Comparison of ENCODE assay signal across 8 cellular contexts in genomic region chr17:40100669-40101366, GRCh38. TPM values are rescaled to one million over a fixed set of nuclear protein-coding genes. Genes with fewer than 3 reads are reported as not detected.
DNase-seq lines count a peak whose midpoint lies in the region; ATAC-seq, FAIRE-seq and TF ChIP-seq lines count a peak whose summit lies in the region.

No MANE protein-coding gene starts in this region.

- H3K9me2 ChIP-seq in neural cell (ENCODE audit: insufficient read depth, low read length), result no peaks in the 10 kb centered on the region

- no peaks in the 10 kb centered on the region for H3K9me3 ChIP-seq in SJSA1 (replicated peaks)
- H3K9me3 ChIP-seq in neural cell (ENCODE audit: low read length), result no peaks in the 10 kb centered on the region

- ATAC-seq in GM18909 (IDR thresholded peaks at IDR 0.05; ENCODE audit: poor library complexity, unreplicated experiment), result peak; percentile 29
- ATAC-seq in foreskin keratinocyte, result peak; percentile 52
- ATAC-seq in stimulated activated naive CD8-positive, alpha-beta T cell treated with anti-CD3 and anti-CD28 coated beads, Interleukin-15, Interleukin-2, amounts not matched to agents 100 U/mL and 50 U/mL, for 24 hours, result peak; percentile 48

- H3K27me3 ChIP-seq in SJSA1 (replicated peaks) (no peaks in the 10 kb centered on the region), foreskin keratinocyte (no peaks in the 10 kb centered on the region), neural cell (ENCODE audit: insufficient read depth, low read depth, low read length) (no peaks in the 10 kb centered on the region)

- TF ChIP-seq POLR2A in NB4 (IDR thresholded peaks at IDR 0.05; ENCODE audit: extremely low read depth, insufficient read length), result peak; percentile 62

- H3F3A ChIP-seq in neural cell (ENCODE audit: insufficient read depth, low read length, poor library complexity, severe bottlenecking), result no peaks in the 10 kb centered on the region

- no peaks in the 10 kb centered on the region for H3K79me2 ChIP-seq in neural cell (replicated peaks; ENCODE audit: insufficient read depth, low read length)

- H3K4me1 ChIP-seq in SJSA1 (replicated peaks) (peaks cover 29% of the 10 kb centered on the region), foreskin keratinocyte (peaks cover 23% of the 10 kb centered on the region)

- H3K4me3 ChIP-seq in NB4 (ENCODE audit: low read depth, low read length) (peak overlapping the region; percentile 77), SJSA1 (peak overlapping the region; percentile 50), neural cell (ENCODE audit: low read length) (peak overlapping the region; percentile 78)

- TF ChIP-seq EP300 in neural cell (conservative IDR thresholded peaks at IDR 0.05; ENCODE audit: poor library complexity, severe bottlenecking), result peak; percentile 2

- no peaks in the 10 kb centered on the region for H4K20me1 ChIP-seq in neural cell (ENCODE audit: insufficient read depth)

- peak; percentile 83 for FAIRE-seq in A204.1 (lab: Jason Lieb, UNC)

- H3K36me3 ChIP-seq in SJSA1, result peaks cover 29% of the 10 kb centered on the region
- no peaks in the 10 kb centered on the region for H3K36me3 ChIP-seq in neural cell (ENCODE audit: insufficient read depth, low read length)

- H3K27ac ChIP-seq in SJSA1 (peak overlapping the region; percentile 80), foreskin keratinocyte (peak overlapping the region; percentile 49), neural cell (ENCODE audit: low read length) (no peak overlapping the region)

- DNase-seq in NB4 (ENCODE audit: low read depth) (peak; percentile 98), SJSA1 (ENCODE audit: low read depth in 1 of 2, low spot score in 2 of 2) (peak; percentile 95 to 98), foreskin keratinocyte (peak; percentile 94 to 97)
- peak; percentile 91 for DNase-seq in activated naive CD4-positive, alpha-beta T cell treated with Interleukin-2 at 50 U/mL for 16 hours
- DNase-seq in stimulated activated naive CD8-positive, alpha-beta T cell treated with anti-CD3 and anti-CD28 coated beads, Interleukin-15, Interleukin-2, amounts not matched to agents 100 U/mL and 50 U/mL, for 24 hours, result peak; percentile 92

- peak overlapping the region; percentile 49 for H2AFZ ChIP-seq in neural cell (ENCODE audit: low read depth, low read length)

- H3K4me2 ChIP-seq in neural cell (ENCODE audit: low read length), result peak overlapping the region; percentile 8

- TF ChIP-seq CTCF in NB4 (IDR thresholded peaks at IDR 0.05; ENCODE audit: low read depth, low read length) (no peak), foreskin keratinocyte (conservative IDR thresholded peaks at IDR 0.05) (no peak), neural cell (IDR thresholded peaks at IDR 0.05; ENCODE audit: poor library complexity, severe bottlenecking) (no peak)

- no peak for TF ChIP-seq RAD21 in neural cell (conservative IDR thresholded peaks at IDR 0.05)

- peak overlapping the region; percentile 21 for H3K9ac ChIP-seq in neural cell (ENCODE audit: low read length)

TF ChIP-seq in neural cell, 6 proteins besides CTCF, POLR2A, EP300 and RAD21:
- no peak for TF ChIP-seq SMC3 (conservative IDR thresholded peaks at IDR 0.05; ENCODE audit: poor library complexity)
- TF ChIP-seq TAF1 (IDR thresholded peaks at IDR 0.05; ENCODE audit: low read depth), result peak; percentile 0
- no peak for TF ChIP-seq POLR2AphosphoS5 (IDR thresholded peaks at IDR 0.05)
- peak; percentile 97 for TF ChIP-seq MXI1 (conservative IDR thresholded peaks at IDR 0.05; ENCODE audit: poor library complexity, severe bottlenecking)
- no peak for TF ChIP-seq REST (IDR thresholded peaks at IDR 0.05; ENCODE audit: borderline replicate concordance)
- no peak for TF ChIP-seq EZH2 (IDR thresholded peaks at IDR 0.05; ENCODE audit: borderline replicate concordance, insufficient read depth, low read length, poor library complexity, severe bottlenecking)

RNA-seq across cellular contexts. Expression of gene NR1D1, which starts 0.4 kb away (rescaled TPM):
- total RNA-seq in SJSA1 (2014; rRNA removed; shearing (Covaris generic)), result 1.0 and 1.8 TPM in 2 replicates
- 5.7 and 6.1 TPM in 2 replicates for total RNA-seq in foreskin keratinocyte
- polyA plus RNA-seq in foreskin keratinocyte, result 7.3 and 9.0 TPM in 2 replicates
- polyA plus RNA-seq in neural cell, result 0.73 TPM in 1 of 2 replicates, not detected in the other
- polyA minus RNA-seq in neural cell, result 0.24 and 0.35 TPM in 2 replicates

RNA-seq across cellular contexts. Expression of gene MSL1, which starts 21.0 kb away (rescaled TPM):
- total RNA-seq in SJSA1 (2014; rRNA removed; shearing (Covaris generic)), result 41.7 and 49.4 TPM in 2 replicates
- 57.7 and 60.6 TPM in 2 replicates for total RNA-seq in foreskin keratinocyte
- polyA plus RNA-seq in foreskin keratinocyte (35.5 and 44.6 TPM in 2 replicates), neural cell (118 and 137 TPM in 2 replicates)
- 103 and 105 TPM in 2 replicates for polyA minus RNA-seq in neural cell

RNA-seq across cellular contexts. Expression of gene THRA, which starts 38.1 kb away (rescaled TPM):
- total RNA-seq in SJSA1 (2014; rRNA removed; shearing (Covaris generic)), result 14.0 and 14.4 TPM in 2 replicates
- total RNA-seq in foreskin keratinocyte, result 7.2 and 7.9 TPM in 2 replicates
- polyA plus RNA-seq in foreskin keratinocyte, result 4.6 and 5.4 TPM in 2 replicates
- polyA plus RNA-seq in neural cell, result 97.2 and 111 TPM in 2 replicates
- 66.8 and 74.3 TPM in 2 replicates for polyA minus RNA-seq in neural cell

RNA-seq across cellular contexts. Expression of gene CASC3, which starts 39.5 kb away (rescaled TPM):
- total RNA-seq in SJSA1 (2014; rRNA removed; shearing (Covaris generic)), result 40.0 and 41.4 TPM in 2 replicates
- 34.7 and 35.6 TPM in 2 replicates for total RNA-seq in foreskin keratinocyte
- polyA plus RNA-seq in foreskin keratinocyte, result 23.7 and 25.1 TPM in 2 replicates
- polyA plus RNA-seq in neural cell, result 50.6 and 52.3 TPM in 2 replicates
- 65.0 and 70.7 TPM in 2 replicates for polyA minus RNA-seq in neural cell

RNA-seq across cellular contexts. Expression of gene MED24, which starts 46.6 kb away (rescaled TPM):
- 40.1 and 46.3 TPM in 2 replicates for total RNA-seq in SJSA1 (2014; rRNA removed; shearing (Covaris generic))
- total RNA-seq in foreskin keratinocyte, result 49.1 and 57.7 TPM in 2 replicates
- 55.0 and 67.2 TPM in 2 replicates for polyA plus RNA-seq in foreskin keratinocyte
- 159 and 161 TPM in 2 replicates for polyA plus RNA-seq in neural cell
- 120 and 133 TPM in 2 replicates for polyA minus RNA-seq in neural cell
